Comparison of ENCODE assay signal across 9 cellular contexts in genomic region chr6:39933669-39934059, GRCh38. TPM values are rescaled to one million over a fixed set of nuclear protein-coding genes. Genes with fewer than 3 reads are reported as not detected.
DNase-seq lines count a peak whose midpoint lies in the region; ATAC-seq and TF ChIP-seq lines count a peak whose summit lies in the region.
"Had no signal": no experiment of that assay in that cellular context is flagged by ENCODE, and none has a peak within 500 bp of the region (broad histone marks: within the 10 kb centered on the region; RNA-seq: fewer than 3 reads in every experiment).

No MANE protein-coding gene starts in this region.

- H2AFZ ChIP-seq in parathyroid adenoma = peak overlapping the region; percentile 91

- no peaks in the 10 kb centered on the region for H3K36me3 ChIP-seq in CD8-positive, alpha-beta memory T cell (ENCODE audit: insufficient read depth, low read length)
- no peaks in the 10 kb centered on the region for H3K36me3 ChIP-seq in parathyroid adenoma (ENCODE audit: control insufficient read depth, insufficient read depth, low read length)

- peak overlapping the region in 3 of 8 donors; percentile 64 to 83 (median 78) for H3K27ac Mint-ChIP-seq in CD8-positive, alpha-beta memory T cell
- no peak overlapping the region for H3K27ac Mint-ChIP-seq in T-helper 17 cell

- H3K27ac ChIP-seq in CD8-positive, alpha-beta memory T cell (ENCODE audit: low read depth, low read length) = no peak overlapping the region
- H3K27ac ChIP-seq in parathyroid adenoma = peak overlapping the region; percentile 70

- H3K9me3 Mint-ChIP-seq in CD8-positive, alpha-beta memory T cell = peaks cover 0 to 7% (median 0%) of the 10 kb centered on the region in 5 donors

- H3K4me2 ChIP-seq in parathyroid adenoma (ENCODE audit: low read length) = peak overlapping the region; percentile 83

- no peak for DNase-seq in CD8-positive, alpha-beta memory T cell
- no peak for DNase-seq in T-helper 17 cell
- DNase-seq in fibroblast of the aortic adventitia (ENCODE audit: low read depth) = no peak
- DNase-seq in retina = no peak
- DNase-seq: NCI-H1436 treated with DMSO at 0.1 percent for 48 hours had no signal

- H3K79me2 ChIP-seq in parathyroid adenoma = no peaks in the 10 kb centered on the region

- POLR2A ChIA-PET in CD8-positive, alpha-beta memory T cell (lab: Charles Lee) = no interaction called here

- no peak for TF ChIP-seq CTCF in fibroblast of the aortic adventitia (IDR thresholded peaks at IDR 0.05; ENCODE audit: insufficient read depth, low read length)
- TF ChIP-seq CTCF in parathyroid adenoma (IDR thresholded peaks at IDR 0.05) = no peak

- H3K9me3 ChIP-seq in CD8-positive, alpha-beta memory T cell (ENCODE audit: low read length) = no peaks in the 10 kb centered on the region
- H3K9me3 ChIP-seq in T-helper 17 cell (ENCODE audit: control insufficient read depth, low read length, poor library complexity, severe bottlenecking) = no peaks in the 10 kb centered on the region
- no peaks in the 10 kb centered on the region for H3K9me3 ChIP-seq in parathyroid adenoma (ENCODE audit: control insufficient read depth, low read length)

- CTCF ChIA-PET in CD8-positive, alpha-beta memory T cell (lab: Charles Lee) = no interaction called here

- no peak overlapping the region for H3K9ac ChIP-seq in parathyroid adenoma

- peak overlapping the region; percentile 8 to 90 (median 75) for H3K4me3 Mint-ChIP-seq in CD8-positive, alpha-beta memory T cell
- H3K4me3 Mint-ChIP-seq in T-helper 17 cell = peak overlapping the region; percentile 67

- no peaks in the 10 kb centered on the region for H3K27me3 ChIP-seq in CD8-positive, alpha-beta memory T cell (ENCODE audit: insufficient read depth, low read length, poor library complexity, severe bottlenecking)
- H3K27me3 ChIP-seq in parathyroid adenoma (ENCODE audit: control insufficient read depth, insufficient read depth, low read length) = no peaks in the 10 kb centered on the region

- peaks cover 20 to 55% of the 10 kb centered on the region in 2 donors for H3K27me3 Mint-ChIP-seq in CD8-positive, alpha-beta memory T cell
- H3K27me3 Mint-ChIP-seq in T-helper 17 cell = peaks cover 31% of the 10 kb centered on the region

- H3K4me1 ChIP-seq in CD8-positive, alpha-beta memory T cell (ENCODE audit: insufficient read depth, low read length) = peaks cover 10% of the 10 kb centered on the region
- peaks cover 26% of the 10 kb centered on the region for H3K4me1 ChIP-seq in parathyroid adenoma

- H3K36me3 Mint-ChIP-seq in CD8-positive, alpha-beta memory T cell = no peaks in the 10 kb centered on the region
- H3K36me3 Mint-ChIP-seq in T-helper 17 cell (ENCODE audit: low read depth) = no peaks in the 10 kb centered on the region

- H3K4me1 Mint-ChIP-seq in CD8-positive, alpha-beta memory T cell = peaks cover 0 to 9% (median 6%) of the 10 kb centered on the region in 3 donors
- H3K4me1 Mint-ChIP-seq in T-helper 17 cell = no peaks in the 10 kb centered on the region

- ATAC-seq in T-helper 17 cell (no peak), GM19324 (IDR thresholded peaks at IDR 0.05; ENCODE audit: low FRiP score, unreplicated experiment) (no peak), HG02970 (IDR thresholded peaks at IDR 0.05; ENCODE audit: low FRiP score, unreplicated experiment) (no peak), HG03354 (IDR thresholded peaks at IDR 0.05; ENCODE audit: poor library complexity, severe bottlenecking, unreplicated experiment) (no peak)

- H3K4me3 ChIP-seq in CD8-positive, alpha-beta memory T cell (ENCODE audit: low read length) = peak overlapping the region; percentile 31
- H3K4me3 ChIP-seq in fibroblast of the aortic adventitia (ENCODE audit: low read depth, low read length) (peak overlapping the region; percentile 80), parathyroid adenoma (ENCODE audit: low read depth, low read length) (peak overlapping the region; percentile 83)

RNA-seq across cellular contexts. Expression of gene MOCS1, which starts 0.6 kb away (rescaled TPM):
- under 1 TPM; 0.77 to 0.78 TPM for total RNA-seq in CD8-positive, alpha-beta memory T cell
- polyA plus RNA-seq in CD8-positive, alpha-beta memory T cell = 0.53 TPM
- under 1 TPM; 0.37 to 0.52 TPM for total RNA-seq in T-helper 17 cell
- total RNA-seq in fibroblast of the aortic adventitia (ENCODE audit: low replicate concordance) = 3.9 and 8.4 TPM in 2 replicates

Comparison
In these comparisons a context has a peak if more than half of its experiments do, and no peak if none do; other contexts are left out.
1. H3K4me3 ChIP-seq: peak in every context shown above with its lines; median percentile 83 in parathyroid adenoma; 80 in fibroblast of the aortic adventitia; 31 in CD8-positive, alpha-beta memory T cell.